Comparison of ENCODE assay signal across 15 cellular contexts in genomic region chr2:130829020-130829419, GRCh38. TPM values are rescaled to one million over a fixed set of nuclear protein-coding genes. Genes with fewer than 3 reads are reported as not detected.
DNase-seq lines count a peak whose midpoint lies in the region; ATAC-seq and TF ChIP-seq lines count a peak whose summit lies in the region.
"Had no signal": no experiment of that assay in that cellular context is flagged by ENCODE, and none has a peak within 500 bp of the region (broad histone marks: within the 10 kb centered on the region; RNA-seq: fewer than 3 reads in every experiment).

No MANE protein-coding gene starts in this region.

- H4K8ac ChIP-seq in neuronal stem cell (ENCODE audit: low read depth, low read length), result no peak overlapping the region

- intact Hi-C loops in PC-3 (cut with micrococcal nuclease), result no loop called here

- H3K27me3 ChIP-seq in PC-3 (ENCODE audit: low read length) (no peaks in the 10 kb centered on the region), neuronal stem cell (ENCODE audit: control insufficient read depth in 3 of 3, insufficient read depth in 3 of 3, low read depth in 1 of 3, low read length in 3 of 3) (peaks cover 0 to 2% (median 0%) of the 10 kb centered on the region in 3 experiments)
- H3K27me3 ChIP-seq: BE2C had no signal

- H3K79me1 ChIP-seq in neuronal stem cell (ENCODE audit: low read depth, low read length), result no peaks in the 10 kb centered on the region

- H3K4me1 ChIP-seq in PC-3 (ENCODE audit: insufficient read depth, low read length), result peaks cover 48% of the 10 kb centered on the region
- peaks cover 15 to 51% of the 10 kb centered on the region in 2 donors for H3K4me1 ChIP-seq in neuronal stem cell (ENCODE audit: control insufficient read depth in 2 of 2, insufficient read depth in 1 of 2, low read depth in 1 of 2, low read length in 2 of 2)
- H3K4me1 ChIP-seq: BE2C had no signal

- H2AFZ ChIP-seq in PC-3 (ENCODE audit: low read length), result peak overlapping the region; percentile 40; the same call in 1 of the 2 replicates
- no peak overlapping the region for H2AFZ ChIP-seq in neuronal stem cell (ENCODE audit: low read length)

- no CpG with 5 or more reads among the region's 10 CpGs for WGBS in neuronal stem cell (ENCODE audit: extremely low coverage in 2 of 2, insufficient read length in 2 of 2, insufficient replicate concordance in 1 of 2), 2 donors

- no peaks in the 10 kb centered on the region for H3K36me3 ChIP-seq in PC-3 (ENCODE audit: low read depth, low read length)
- no peaks in the 10 kb centered on the region for H3K36me3 ChIP-seq in neuronal stem cell (replicated peaks in 1 of 2; ENCODE audit: control insufficient read depth in 2 of 2, insufficient read depth in 2 of 2, low read length in 2 of 2)
- H3K36me3 ChIP-seq: BE2C, suprapubic skin had no signal

- H3K9me3 ChIP-seq in PC-3 (ENCODE audit: low read length) (no peaks in the 10 kb centered on the region), neuronal stem cell (replicated peaks in 1 of 2; ENCODE audit: control insufficient read depth in 2 of 2, insufficient read depth in 1 of 2, low read depth in 1 of 2, low read length in 2 of 2) (no peaks in the 10 kb centered on the region)
- H3K9me3 ChIP-seq: BE2C, suprapubic skin had no signal

- peak overlapping the region; percentile 70 for H3K23ac ChIP-seq in neuronal stem cell (ENCODE audit: low read depth, low read length, poor library complexity)

- H3K14ac ChIP-seq in neuronal stem cell (ENCODE audit: low read length), result peak overlapping the region; percentile 66

- H3K18ac ChIP-seq in neuronal stem cell (ENCODE audit: low read length), result peak overlapping the region; percentile 97

- CTCF ChIA-PET in PC-3 (lab: Charles Lee), result no interaction called here

- H3K4me3 ChIP-seq in PC-3 (ENCODE audit: low read length), result no peak overlapping the region
- H3K4me3 ChIP-seq in neuronal stem cell (ENCODE audit: low read length in 2 of 2), result no peak overlapping the region
- H3K4me3 ChIP-seq: suprapubic skin had no signal

- peak overlapping the region; percentile 97 for H4K91ac ChIP-seq in neuronal stem cell (ENCODE audit: low read depth, low read length, poor library complexity)

- H2AK5ac ChIP-seq in neuronal stem cell (ENCODE audit: low read depth, low read length), result peak overlapping the region; percentile 42

- peak overlapping the region; percentile 8 for H2BK15ac ChIP-seq in neuronal stem cell (ENCODE audit: low read length)

- no peak for TF ChIP-seq CTCF in PC-3 (conservative IDR thresholded peaks at IDR 0.05; ENCODE audit: low read depth, low read length)

- H2BK12ac ChIP-seq in neuronal stem cell (ENCODE audit: low read length), result peak overlapping the region; percentile 97

- H3K4me2 ChIP-seq in PC-3 (ENCODE audit: low read length), result peak overlapping the region; percentile 68
- no peak overlapping the region for H3K4me2 ChIP-seq in neuronal stem cell (ENCODE audit: insufficient read depth, low read length, poor library complexity, severe bottlenecking)

- H3F3A ChIP-seq in PC-3 (ENCODE audit: low read length, unreplicated experiment), result no peaks in the 10 kb centered on the region

- POLR2A ChIA-PET in PC-3 (lab: Charles Lee; ENCODE audit: unreplicated experiment), result no interaction called here

- no peaks in the 10 kb centered on the region for H4K20me1 ChIP-seq in PC-3 (ENCODE audit: low read length)

- ATAC-seq in PC-3, result peak; percentile 82
- no peak for ATAC-seq in GM18520 (IDR thresholded peaks at IDR 0.05; ENCODE audit: unreplicated experiment)

- H3K9ac ChIP-seq in PC-3 (ENCODE audit: low read length), result peak overlapping the region; percentile 80
- H3K9ac ChIP-seq in neuronal stem cell (ENCODE audit: low read depth, low read length, poor library complexity), result peak overlapping the region; percentile 56

- H3K79me2 ChIP-seq in PC-3 (ENCODE audit: low read length), result no peaks in the 10 kb centered on the region

- peak; percentile 17 for DNase-seq in EH (ENCODE audit: low read depth)
- peak; percentile 91 for DNase-seq in PC-3
- DNase-seq in ecto neural progenitor cell (ENCODE audit: low spot score), result peak; percentile 77
- no peak for DNase-seq in neuronal stem cell (ENCODE audit: low spot score)
- DNase-seq in NOMO-1 treated with dmso at 0.1 percent for 144 hours (lab: John Stamatoyannopoulos, UW; ENCODE audit: unreplicated experiment), result no peak
- no peak for DNase-seq in NCI-H774 (lab: John Stamatoyannopoulos, UW)
- DNase-seq in anterior cingulate cortex (lab: John Stamatoyannopoulos, UW), result no peak
- DNase-seq: activated CD8-positive, alpha-beta memory T cell treated with anti-CD3 and anti-CD28 coated beads for 24 hours; activated naive CD4-positive, alpha-beta T cell; BE2C; MV-4-11; NCI-H2081; NCI-H748 treated with DMSO at 0.1 percent for 48 hours had no signal

- peak overlapping the region; percentile 90 for H3K4ac ChIP-seq in neuronal stem cell (ENCODE audit: low read length)

- H2BK120ac ChIP-seq in neuronal stem cell (ENCODE audit: low read depth, low read length), result peak overlapping the region; percentile 77

- H3K27ac ChIP-seq in PC-3 (ENCODE audit: low read length) (peak overlapping the region; percentile 97), neuronal stem cell (replicated peaks; ENCODE audit: low read length) (peak overlapping the region; percentile 41)
- H3K27ac ChIP-seq: suprapubic skin had no signal

- H2BK5ac ChIP-seq in neuronal stem cell (ENCODE audit: low read length), result peak overlapping the region; percentile 55

- BruUV-seq in PC-3 (replicated peaks; lab: Mats Ljungman, UMichigan), result no TSS peak

- no peaks in the 10 kb centered on the region for H3K9me2 ChIP-seq in PC-3 (replicated peaks; ENCODE audit: low read length)

RNA-seq across cellular contexts. Expression of gene ARHGEF4, which starts 7.7 kb away (rescaled TPM):
- total RNA-seq in PC-3 (2014; rRNA removed), result 21.5 and 30.5 TPM in 2 replicates
- polyA plus RNA-seq in neuronal stem cell (2013, experiment 1 of 2), result 38.1 TPM
- 36.3 TPM for polyA plus RNA-seq in neuronal stem cell (2013, experiment 2 of 2)

Comparison
In these comparisons a context has a peak if more than half of its experiments do, and no peak if none do; other contexts are left out.
1. DNase-seq: peak in EH (single experiment), PC-3 (single experiment) and ecto neural progenitor cell (single experiment); none in neuronal stem cell (single experiment), NOMO-1 treated with dmso at 0.1 percent for 144 hours (single experiment), NCI-H774 (single experiment) and anterior cingulate cortex (0 of 58).